Comparison of ENCODE assay signal across 8 cellular contexts in the genomic region with DNA sequence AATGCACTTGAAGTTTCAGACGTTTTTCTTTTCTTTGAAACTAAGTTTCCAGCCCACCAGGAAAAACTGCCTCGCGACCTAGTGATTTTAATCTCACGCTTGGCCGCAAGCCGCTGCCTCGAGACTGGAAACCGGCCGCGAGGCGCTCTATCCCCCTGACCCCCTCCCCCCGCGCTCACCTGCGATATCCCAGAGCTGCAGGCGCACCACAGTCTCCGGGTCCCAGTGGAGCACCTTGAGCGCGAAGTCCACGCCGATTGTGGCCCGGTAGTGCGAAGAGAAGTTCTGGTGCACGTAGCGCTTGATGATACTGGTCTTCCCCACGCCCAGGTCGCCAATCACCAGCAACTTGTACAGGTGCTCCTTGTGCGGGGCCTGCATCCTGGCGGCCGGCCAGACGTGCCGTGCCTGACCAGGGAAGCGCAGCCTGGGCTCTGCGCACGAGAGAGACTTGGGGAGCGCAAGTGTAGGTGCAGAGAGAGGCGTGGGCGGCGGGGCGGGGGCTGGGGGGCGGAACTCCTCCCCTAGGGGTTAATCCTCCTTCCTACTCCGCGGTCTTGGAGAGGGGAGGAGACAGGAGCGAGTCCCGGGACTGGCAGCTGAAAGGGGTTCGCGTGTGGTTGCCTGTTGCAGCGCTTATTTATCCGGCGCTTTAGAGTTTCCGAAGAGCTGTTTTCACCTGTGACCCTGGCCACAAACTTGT. TPM values are rescaled to one million over a fixed set of nuclear protein-coding genes. Genes with fewer than 3 reads are reported as not detected.
A peak's percentile ranks its signal among the peaks of the same experiment; 100 is the strongest.
DNase-seq lines count a peak whose midpoint lies in the region; ATAC-seq, FAIRE-seq and TF ChIP-seq lines count a peak whose summit lies in the region.

A gene (minus strand): TSS at position 440 of the 703 bp plus-strand sequence. CDS start 59 bp downstream, at position 381.

- peaks cover 5% of the 10 kb centered on the region for H3K4me1 Mint-ChIP-seq in T-helper 17 cell

- no peaks in the 10 kb centered on the region for H3K79me2 ChIP-seq in HepG2 (ENCODE audit: insufficient read depth, low read length)

- H3K4me3 ChIP-seq in liver (ENCODE audit: low read depth in 1 of 3, low read length in 3 of 3) (peak within 1 kb of the TSS; percentile 44 to 65 (median 45)), HepG2 (replicated peaks in 1 of 3; ENCODE audit: insufficient read depth in 1 of 3, low read depth in 2 of 3, low read length in 3 of 3) (no peak within 1 kb of the TSS), ectodermal cell (ENCODE audit: insufficient read depth, low read depth, low read length) (peak within 1 kb of the TSS; percentile 49), mononuclear cell (ENCODE audit: low read length) (peak within 1 kb of the TSS; percentile 19), subcutaneous abdominal adipose tissue (ENCODE audit: low read depth in 1 of 5, low read length in 5 of 5) (peak within 1 kb of the TSS; percentile 65 to 77 (median 69))

- in situ Hi-C loops in HepG2 (cut with HindIII; ENCODE audit: extremely low pct_ligation_motif_present, low pct_unique_long_range_greater_than_20kb), result no loop called here

- H4K20me1 ChIP-seq in HepG2 (ENCODE audit: insufficient read depth, low read length), result no peaks in the 10 kb centered on the region

- 5% methylated on average over 50 of the region's 50 CpGs for WGBS in liver
- 48% methylated on average over 27 of the region's 50 CpGs for WGBS in HepG2 (ENCODE audit: low lambda C conversion rate)
- 0 to 1% methylated on average over 47 to 48 of the region's 50 CpGs for WGBS in ectodermal cell, 2 experiments

- POLR2A ChIA-PET in HepG2 (lab: Yijun Ruan, JAX), result no interaction called here

- no TSS peak for BruUV-seq in HepG2 (replicated peaks; lab: Mats Ljungman, UMichigan)

- no peak for FAIRE-seq in HepG2 (lab: Jason Lieb, UNC)

- DNase-seq in HepG2 (ENCODE audit: low spot score), result no peak
- no peak for DNase-seq in T-helper 17 cell
- no peak for DNase-seq in dedifferentiated amniotic fluid mesenchymal stem cell (ENCODE audit: extremely low spot score)

- no peak within 1 kb of the TSS for H3K4me2 ChIP-seq in HepG2 (ENCODE audit: low read depth, low read length)

- peak within 1 kb of the TSS; percentile 79 for H3K4me3 Mint-ChIP-seq in T-helper 17 cell

- no peaks in the 10 kb centered on the region for H3K36me3 ChIP-seq in liver (ENCODE audit: control insufficient read depth in 4 of 4, insufficient read depth in 3 of 4, low read depth in 1 of 4, low read length in 3 of 4)
- H3K36me3 ChIP-seq in HepG2 (replicated peaks in 1 of 2; ENCODE audit: control insufficient read depth in 1 of 2, insufficient read depth in 2 of 2, low read length in 2 of 2), result no peaks in the 10 kb centered on the region
- H3K36me3 ChIP-seq in ectodermal cell (ENCODE audit: control insufficient read depth, insufficient read depth, low read length), result no peaks in the 10 kb centered on the region
- no peaks in the 10 kb centered on the region for H3K36me3 ChIP-seq in subcutaneous abdominal adipose tissue (ENCODE audit: control insufficient read depth in 5 of 5, insufficient read depth in 5 of 5, low read length in 5 of 5)

- no peak for TF ChIP-seq RAD21 in liver (IDR thresholded peaks at IDR 0.05)
- TF ChIP-seq RAD21 in HepG2 (CRISPR knock-in tag; IDR thresholded peaks at IDR 0.05), result no peak

- H3K27ac ChIP-seq in liver (ENCODE audit: low read depth in 1 of 2, low read length in 2 of 2), result peak within 1 kb of the TSS; percentile 19 to 46
- no peak within 1 kb of the TSS for H3K27ac ChIP-seq in HepG2 (ENCODE audit: extremely low read length, insufficient read depth, low read length)
- H3K27ac ChIP-seq in ectodermal cell (ENCODE audit: insufficient read depth, low read depth, low read length, poor library complexity, severe bottlenecking), result no peak within 1 kb of the TSS
- peak within 1 kb of the TSS; percentile 9 for H3K27ac ChIP-seq in subcutaneous abdominal adipose tissue (ENCODE audit: low read depth, low read length)

- H3K4me1 ChIP-seq in liver (ENCODE audit: control insufficient read depth in 4 of 4, insufficient read depth in 4 of 4, low read length in 3 of 4) (peaks cover 0 to 8% (median 5%) of the 10 kb centered on the region in 4 donors), HepG2 (ENCODE audit: insufficient read depth, low read length) (no peaks in the 10 kb centered on the region), ectodermal cell (ENCODE audit: control insufficient read depth, insufficient read depth, low read length) (no peaks in the 10 kb centered on the region), mononuclear cell (ENCODE audit: insufficient read depth, low read length) (peaks cover 13% of the 10 kb centered on the region), subcutaneous abdominal adipose tissue (ENCODE audit: control insufficient read depth in 5 of 5, insufficient read depth in 5 of 5, low read length in 5 of 5) (peaks cover 6 to 36% (median 28%) of the 10 kb centered on the region in 5 donors)

- H3K9ac ChIP-seq in liver (ENCODE audit: low read depth in 1 of 2, low read length in 2 of 2) (no peak within 1 kb of the TSS), HepG2 (ENCODE audit: insufficient read depth, low read depth, low read length) (no peak within 1 kb of the TSS), subcutaneous abdominal adipose tissue (ENCODE audit: low read length in 5 of 5) (peak within 1 kb of the TSS in 4 of 5 donors; percentile 46 to 69 (median 66))

- no peak for TF ChIP-seq POLR2A in HepG2 (IDR thresholded peaks at IDR 0.05; ENCODE audit: insufficient read depth in 1 of 2, low read depth in 2 of 2, low read length in 2 of 2)

- H3K27me3 Mint-ChIP-seq in T-helper 17 cell, result peaks cover 6% of the 10 kb centered on the region

- CTCF ChIA-PET in HepG2 (lab: Yijun Ruan, JAX; ENCODE audit: low intra/inter-chr PET ratio, low total read pairs), result no interaction called here

- no peak within 1 kb of the TSS for H2AFZ ChIP-seq in HepG2 (ENCODE audit: low read length)

- H3K9me3 ChIP-seq in liver (ENCODE audit: control insufficient read depth in 4 of 4, low read length in 3 of 4), result no peaks in the 10 kb centered on the region
- H3K9me3 ChIP-seq in HepG2 (ENCODE audit: low read length), result no peaks in the 10 kb centered on the region
- H3K9me3 ChIP-seq in T-helper 17 cell (ENCODE audit: control insufficient read depth, low read length, poor library complexity, severe bottlenecking), result no peaks in the 10 kb centered on the region
- no peaks in the 10 kb centered on the region for H3K9me3 ChIP-seq in ectodermal cell (ENCODE audit: control insufficient read depth, low read length)
- no peaks in the 10 kb centered on the region for H3K9me3 ChIP-seq in mononuclear cell (ENCODE audit: low read depth, low read length)
- no peaks in the 10 kb centered on the region for H3K9me3 ChIP-seq in subcutaneous abdominal adipose tissue (ENCODE audit: control insufficient read depth in 5 of 5, low read length in 5 of 5)

- intact Hi-C loops in HepG2 (cut with micrococcal nuclease; ENCODE audit: unreplicated experiment), result no loop called here

- ATAC-seq in HepG2 (no peak), HG02981 (IDR thresholded peaks at IDR 0.05; ENCODE audit: unreplicated experiment) (peak; percentile 25), T-helper 17 cell (no peak)

- H3K36me3 Mint-ChIP-seq in T-helper 17 cell (ENCODE audit: low read depth), result no peaks in the 10 kb centered on the region

- TF ChIP-seq CTCF in liver (IDR thresholded peaks at IDR 0.05; ENCODE audit: low read depth, low read length, missing input control) (no peak), HepG2 (CRISPR knock-in tag; IDR thresholded peaks at IDR 0.05) (no peak)

- H3K27me3 ChIP-seq in liver (ENCODE audit: control insufficient read depth in 4 of 4, insufficient read depth in 4 of 4, low read length in 3 of 4) (no peaks in the 10 kb centered on the region), HepG2 (ENCODE audit: control insufficient read depth in 1 of 2, insufficient read depth in 2 of 2, low read length in 2 of 2) (no peaks in the 10 kb centered on the region), ectodermal cell (ENCODE audit: control insufficient read depth, insufficient read depth, low read length, poor library complexity, severe bottlenecking) (peaks cover 24% of the 10 kb centered on the region), mononuclear cell (ENCODE audit: insufficient read depth, low read length) (no peaks in the 10 kb centered on the region), subcutaneous abdominal adipose tissue (ENCODE audit: control insufficient read depth in 5 of 5, insufficient read depth in 4 of 5, low read length in 5 of 5) (no peaks in the 10 kb centered on the region)

- TF ChIP-seq EP300 in HepG2 (IDR thresholded peaks at IDR 0.05; ENCODE audit: low read depth in 2 of 2, low read length in 2 of 2) (no peak), HepG2 (CRISPR knock-in tag; IDR thresholded peaks at IDR 0.05; ENCODE audit: borderline replicate concordance) (no peak)

- H3K27ac Mint-ChIP-seq in T-helper 17 cell, result no peak within 1 kb of the TSS

RNA-seq across cellular contexts. Expression of the gene that starts here (rescaled TPM):
- 1 to 10 TPM in 1 of 2 donors, under 1 TPM in 1; 0.59 to 2.2 TPM for total RNA-seq in liver
- polyA plus RNA-seq in liver, result under 1 TPM; 0.32 to 0.37 TPM
- total RNA-seq in HepG2 (2016; rRNA removed; fragmentation: Illumina TruSeq; extraction: Trizol), result 0.13 TPM in 1 of 2 replicates, not detected in the other
- total RNA-seq in HepG2 (2016; cell fraction: cytosol; rRNA removed; fragmentation: Illumina TruSeq; extraction: Trizol; ENCODE audit: low read depth), result not detected in 2 replicates
- total RNA-seq in HepG2 (2016; cell fraction: insoluble cytoplasmic fraction; rRNA removed; fragmentation: Illumina TruSeq; extraction: Trizol), result 0.15 and 0.16 TPM in 2 replicates
- 0.17 TPM in 1 of 2 replicates, not detected in the other for total RNA-seq in HepG2 (2016; cell fraction: membrane; rRNA removed; fragmentation: Illumina TruSeq; extraction: Trizol)
- total RNA-seq in HepG2 (2016; cell fraction: nucleus; rRNA removed; fragmentation: Illumina TruSeq; extraction: Trizol), result not detected in 2 replicates
- polyA plus RNA-seq in HepG2 (2011; rRNA removed), result 0.22 and 0.30 TPM in 2 replicates
- polyA plus RNA-seq in HepG2 (2011; cell fraction: cytosol; rRNA removed), result 0.06 and 0.07 TPM in 2 replicates
- 0.28 TPM in 1 of 2 replicates, not detected in the other for polyA plus RNA-seq in HepG2 (2011; cell fraction: nucleus; rRNA removed)
- polyA plus RNA-seq in HepG2 (2012), result not detected in 2 replicates
- polyA plus RNA-seq in HepG2 (2016; cell fraction: cytosol; fragmentation: Illumina TruSeq; extraction: Trizol; ENCODE audit: low read depth), result not detected in 2 replicates
- not detected in 2 replicates for polyA plus RNA-seq in HepG2 (2016; cell fraction: insoluble cytoplasmic fraction; fragmentation: Illumina TruSeq; extraction: Trizol; ENCODE audit: low read depth)
- polyA plus RNA-seq in HepG2 (2016; cell fraction: membrane; fragmentation: Illumina TruSeq; extraction: Trizol; ENCODE audit: low read depth), result not detected in 2 replicates
- 0.36 TPM in 1 of 2 replicates, not detected in the other for polyA plus RNA-seq in HepG2 (2016; cell fraction: nucleus; fragmentation: Illumina TruSeq; extraction: Trizol; ENCODE audit: insufficient read depth, low read depth)
- polyA minus RNA-seq in HepG2 (2011; rRNA and poly(A)+ RNA removed; ENCODE audit: low replicate concordance), result not detected in 2 replicates
- not detected in 2 replicates for polyA minus RNA-seq in HepG2 (2011; cell fraction: cytosol; rRNA and poly(A)+ RNA removed)
- polyA minus RNA-seq in HepG2 (2011; cell fraction: nucleus; rRNA and poly(A)+ RNA removed), result not detected in 2 replicates
- 1 to 10 TPM; 1.0 to 2.2 TPM for total RNA-seq in T-helper 17 cell
- 7.7 TPM for polyA plus RNA-seq in ectodermal cell (2013, experiment 1 of 4)
- 6.9 TPM for polyA plus RNA-seq in ectodermal cell (2013, experiment 2 of 4)
- 7.4 TPM for polyA plus RNA-seq in ectodermal cell (2013, experiment 3 of 4)
- 6.4 TPM for polyA plus RNA-seq in ectodermal cell (2013, experiment 4 of 4)
- 1.3 TPM for total RNA-seq in mononuclear cell

Comparison
In these comparisons a context has a peak if more than half of its experiments do, and no peak if none do; other contexts are left out.
1. H3K27ac ChIP-seq: peak in liver (2 of 2) and subcutaneous abdominal adipose tissue (single experiment); none in HepG2 (single experiment) and ectodermal cell (single experiment).
2. H3K4me3 ChIP-seq: peak in liver (3 of 3), ectodermal cell (single experiment), mononuclear cell (single experiment) and subcutaneous abdominal adipose tissue (5 of 5); none in HepG2 (0 of 3).
3. H3K9ac ChIP-seq: peak in subcutaneous abdominal adipose tissue (4 of 5); none in liver (0 of 2) and HepG2 (single experiment).